ENCODE assay signal across 23 cellular contexts in genomic region chr12:108090932-108091331, GRCh38. TPM values are rescaled to one million over a fixed set of nuclear protein-coding genes. Genes with fewer than 3 reads are reported as not detected.
DNase-seq lines count a peak whose midpoint lies in the region; ATAC-seq, FAIRE-seq and TF ChIP-seq lines count a peak whose summit lies in the region.
"Had no signal": no experiment of that assay in that cellular context is flagged by ENCODE, and none has a peak within 500 bp of the region (broad histone marks: within the 10 kb centered on the region; RNA-seq: fewer than 3 reads in every experiment).

No MANE protein-coding gene starts in this region.

- H3K27me3 ChIP-seq in GM23338 (ENCODE audit: insufficient read depth) (no peaks in the 10 kb centered on the region), K562 (ENCODE audit: control insufficient read depth in 2 of 2, insufficient read depth in 2 of 2, low read length in 2 of 2) (peaks cover 5 to 9% of the 10 kb centered on the region in 2 experiments; a peak in 3 of 5 replicates), neuronal stem cell (ENCODE audit: control insufficient read depth in 3 of 3, insufficient read depth in 3 of 3, low read depth in 1 of 3, low read length in 3 of 3) (no peaks in the 10 kb centered on the region)
- H3K27me3 ChIP-seq: BLaER1 treated with 17β-estradiol and CSF1 and Interleukin-3, amounts not matched to agents 10 nM and 100 nM had no signal

- no peak overlapping the region for H3K27ac Mint-ChIP-seq in GM23338
- H3K27ac Mint-ChIP-seq: B cell; CD4-positive, alpha-beta T cell; CD8-positive, alpha-beta T cell had no signal

- POLR2A ChIA-PET in K562 (lab: Yijun Ruan, JAX) = interaction anchor here (1.3 to 1.4 kb wide), 2 partner anchors 19 to 408 kb away, joined by 3 to 7 read pairs; no protein-coding TSS in a partner anchor

- no peak overlapping the region for H2BK120ac ChIP-seq in neuronal stem cell (ENCODE audit: low read depth, low read length)

- H3K4me1 Mint-ChIP-seq in GM23338 = peaks cover 9% of the 10 kb centered on the region
- H3K4me1 Mint-ChIP-seq: B cell had no signal

- H3K23ac ChIP-seq in neuronal stem cell (ENCODE audit: low read depth, low read length, poor library complexity) = no peak overlapping the region

- in situ Hi-C loops in K562 (cut with MboI) = no loop called here

- no peak for TF ChIP-seq POLR2A in K562 (conservative IDR thresholded peaks at IDR 0.05)

- no peak for TF ChIP-seq RAD21 in K562 (CRISPR knock-in tag; conservative IDR thresholded peaks at IDR 0.05 in 1 of 2, IDR thresholded peaks at IDR 0.05 in 1 of 2)

- H3K14ac ChIP-seq in neuronal stem cell (ENCODE audit: low read length) = no peak overlapping the region

- 0 out of 3 replicates have a peak, but pooled peaks cover 5% of the 10 kb centered on the region for H3K36me3 Mint-ChIP-seq in GM23338 (ENCODE audit: low read depth)
- H3K36me3 Mint-ChIP-seq: CD8-positive, alpha-beta T cell had no signal

- H3K4me2 ChIP-seq in GM23338 (no peak overlapping the region), K562 (ENCODE audit: insufficient read depth, low read length) (no peak overlapping the region; the same call in 1 of the 2 replicates), neuronal stem cell (ENCODE audit: insufficient read depth, low read length, poor library complexity, severe bottlenecking) (no peak overlapping the region)
- H3K4me2 ChIP-seq: A549; BLaER1 treated with 17β-estradiol and CSF1 and Interleukin-3, amounts not matched to agents 10 nM and 100 nM had no signal

- no peak overlapping the region for H2BK12ac ChIP-seq in neuronal stem cell (ENCODE audit: low read length)

- H3K9ac ChIP-seq in K562 (ENCODE audit: insufficient read depth in 1 of 2, low read depth in 2 of 2, low read length in 2 of 2) = no peak overlapping the region
- no peak overlapping the region for H3K9ac ChIP-seq in neuronal stem cell (ENCODE audit: low read depth, low read length, poor library complexity)
- H3K9ac ChIP-seq: BLaER1 treated with 17β-estradiol and CSF1 and Interleukin-3, amounts not matched to agents 10 nM and 100 nM had no signal

- H3K36me3 ChIP-seq in GM23338 (ENCODE audit: insufficient read depth) (no peaks in the 10 kb centered on the region), K562 (ENCODE audit: control insufficient read depth, insufficient read depth, low read length) (no peaks in the 10 kb centered on the region), neuronal stem cell (replicated peaks in 1 of 2; ENCODE audit: control insufficient read depth in 2 of 2, insufficient read depth in 2 of 2, low read length in 2 of 2) (no peaks in the 10 kb centered on the region)
- H3K36me3 ChIP-seq: BLaER1 treated with 17β-estradiol and CSF1 and Interleukin-3, amounts not matched to agents 10 nM and 100 nM had no signal

- WGBS in K562 (ENCODE audit: insufficient coverage, low coverage, missing lambda C conversion rate) = 14% methylated on average over 5 of the region's 5 CpGs
- no CpG with 5 or more reads among the region's 5 CpGs for WGBS in neuronal stem cell (ENCODE audit: extremely low coverage in 2 of 2, insufficient read length in 2 of 2, insufficient replicate concordance in 1 of 2), 2 donors

- no peak overlapping the region for H3K4me3 Mint-ChIP-seq in GM23338
- H3K4me3 Mint-ChIP-seq: B cell; CD4-positive, alpha-beta T cell; CD8-positive, alpha-beta T cell had no signal

- H3K79me1 ChIP-seq in neuronal stem cell (ENCODE audit: low read depth, low read length) = no peaks in the 10 kb centered on the region

- TF ChIP-seq CTCF in GM23338 (conservative IDR thresholded peaks at IDR 0.05; ENCODE audit: low read depth in 2 of 2) (no peak), K562 (IDR thresholded peaks at IDR 0.05 in 2 of 3, conservative IDR thresholded peaks at IDR 0.05 in 1 of 3; ENCODE audit: insufficient read depth in 2 of 3, low read depth in 1 of 3, low read length in 3 of 3) (no peak)

- CTCF ChIA-PET in K562 (lab: Yijun Ruan, JAX; ENCODE audit: low intra/inter-chr PET ratio) = interaction anchor here (0.6 kb wide), 1 partner anchor 1303 kb away, joined by 3 read pairs; no protein-coding TSS in a partner anchor

- DNase-seq in GM23338 (ENCODE audit: low spot score) (no peak), K562 (ENCODE audit: extremely low read depth in 1 of 4, low spot score in 3 of 4) (no peak), neuronal stem cell (ENCODE audit: low spot score) (no peak), occipital lobe (lab: John Stamatoyannopoulos, UW) (no peak)
- DNase-seq: AML-193; Caco-2; Calu3; CD4-positive, alpha-beta T cell; CD8-positive, alpha-beta T cell; DMS79 treated with DMSO at 0.1 percent for 48 hours; GF-D8 had no signal

- H2AFZ ChIP-seq in GM23338 = peak overlapping the region; percentile 86
- peak overlapping the region; percentile 81 for H2AFZ ChIP-seq in K562 (ENCODE audit: low read depth, low read length)
- peak overlapping the region; percentile 39 for H2AFZ ChIP-seq in neuronal stem cell (ENCODE audit: low read length)

- no TSS peak for BruUV-seq in K562 (replicated peaks; lab: Mats Ljungman, UMichigan)

- no peak overlapping the region for H2BK15ac ChIP-seq in neuronal stem cell (ENCODE audit: low read length)

- no peak for ATAC-seq in GM23338
- no peak for ATAC-seq in K562
- ATAC-seq in GM21381 (IDR thresholded peaks at IDR 0.05; ENCODE audit: unreplicated experiment) = no peak
- ATAC-seq: A549; CD8-positive, alpha-beta T cell had no signal

- intact Hi-C loops in K562 (cut with micrococcal nuclease) = loop anchor here (10.0 kb wide), 1 partner anchor 404 kb away; no protein-coding TSS in a partner anchor

- H3K79me2 ChIP-seq in GM23338 (replicated peaks; ENCODE audit: insufficient read depth) (no peaks in the 10 kb centered on the region), K562 (ENCODE audit: control insufficient read depth, insufficient read depth, low read length) (no peaks in the 10 kb centered on the region)

- H2BK5ac ChIP-seq in neuronal stem cell (ENCODE audit: low read length) = no peak overlapping the region

- no peaks in the 10 kb centered on the region for H3F3A ChIP-seq in GM23338 (replicated peaks; ENCODE audit: low read depth)

- no peak overlapping the region for H3K27ac ChIP-seq in GM23338 (ENCODE audit: low read depth)
- no peak overlapping the region for H3K27ac ChIP-seq in K562 (ENCODE audit: extremely low read depth, low read depth, low read length)
- no peak overlapping the region for H3K27ac ChIP-seq in neuronal stem cell (replicated peaks; ENCODE audit: low read length)
- H3K27ac ChIP-seq: 22Rv1; A549; BLaER1 treated with 17β-estradiol and CSF1 and Interleukin-3, amounts not matched to agents 10 nM and 100 nM; C4-2B had no signal

- H4K8ac ChIP-seq in neuronal stem cell (ENCODE audit: low read depth, low read length) = no peak overlapping the region

- FAIRE-seq in K562 (lab: Jason Lieb, UNC) = no peak
- FAIRE-seq: A549, D721Med, G401.6, GM12891, GM19239 had no signal

- H3K4me1 ChIP-seq in GM23338 (ENCODE audit: insufficient read depth) (no peaks in the 10 kb centered on the region; the same call in 1 of the 2 replicates), K562 (replicated peaks in 1 of 2; ENCODE audit: control insufficient read depth in 2 of 2, insufficient read depth in 2 of 2, low read length in 2 of 2) (peaks cover 0 to 2% of the 10 kb centered on the region in 2 experiments; a peak in 1 of 5 replicates), neuronal stem cell (ENCODE audit: control insufficient read depth in 2 of 2, insufficient read depth in 1 of 2, low read depth in 1 of 2, low read length in 2 of 2) (peaks cover 0 to 2% of the 10 kb centered on the region in 2 donors)
- H3K4me1 ChIP-seq: A549; BLaER1 treated with 17β-estradiol and CSF1 and Interleukin-3, amounts not matched to agents 10 nM and 100 nM; Caco-2 had no signal

- H4K20me1 ChIP-seq in GM23338 (replicated peaks; ENCODE audit: insufficient read depth) (no peaks in the 10 kb centered on the region), K562 (replicated peaks; ENCODE audit: control insufficient read depth, insufficient read depth, low read length) (no peaks in the 10 kb centered on the region)
- H4K20me1 ChIP-seq: BLaER1 treated with 17β-estradiol and CSF1 and Interleukin-3, amounts not matched to agents 10 nM and 100 nM had no signal

- peaks cover 4% of the 10 kb centered on the region for H3K27me3 Mint-ChIP-seq in GM23338 (ENCODE audit: insufficient read depth, low read depth, poor library complexity)

- H3K9me1 ChIP-seq in K562 (ENCODE audit: control insufficient read depth, insufficient read depth, low read length) = no peaks in the 10 kb centered on the region

- H4K91ac ChIP-seq in neuronal stem cell (ENCODE audit: low read depth, low read length, poor library complexity) = no peak overlapping the region

- H3K4me3 ChIP-seq in GM23338 (no peak overlapping the region), K562 (no peak overlapping the region), neuronal stem cell (ENCODE audit: low read length in 2 of 2) (no peak overlapping the region)
- H3K4me3 ChIP-seq: A549; BLaER1 treated with 17β-estradiol and CSF1 and Interleukin-3, amounts not matched to agents 10 nM and 100 nM had no signal

- peaks cover 14% of the 10 kb centered on the region for H3K9me3 Mint-ChIP-seq in GM23338

- no peak overlapping the region for H3K4ac ChIP-seq in neuronal stem cell (ENCODE audit: low read length)

- H3K9me3 ChIP-seq in K562 (replicated peaks; ENCODE audit: control insufficient read depth, insufficient read depth, low read depth, low read length) (no peaks in the 10 kb centered on the region), neuronal stem cell (replicated peaks in 1 of 2; ENCODE audit: control insufficient read depth in 2 of 2, insufficient read depth in 1 of 2, low read depth in 1 of 2, low read length in 2 of 2) (peaks cover 0 to 1% of the 10 kb centered on the region in 2 donors)

- no peak overlapping the region for H2AK5ac ChIP-seq in neuronal stem cell (ENCODE audit: low read depth, low read length)

- TF ChIP-seq EP300 in K562 (IDR thresholded peaks at IDR 0.05; ENCODE audit: low read length) = no peak

- H3K18ac ChIP-seq in neuronal stem cell (ENCODE audit: low read length) = no peak overlapping the region

- H3K9me2 ChIP-seq in GM23338 (ENCODE audit: insufficient read depth) = peaks cover 6% of the 10 kb centered on the region; the same call in 1 of the 2 replicates

RNA-seq across cellular contexts. Expression of gene WSCD2, which starts 38.2 kb away (rescaled TPM):
- total RNA-seq in GM23338 (2014; rRNA removed; shearing (Covaris generic)) = 0.58 and 3.1 TPM in 2 replicates
- 0.66 and 1.6 TPM in 2 replicates for polyA plus RNA-seq in GM23338 (2016; fragmentation: Nextera tagmentation; extraction: Ambion mirVana)
- 0.65 and 4.6 TPM in 2 replicates for total RNA-seq in K562 (2011; cell fraction: chromatin; rRNA removed; ENCODE audit: low replicate concordance)
- 0.33 and 1.8 TPM in 2 replicates for total RNA-seq in K562 (2011; cell fraction: nucleolus; rRNA removed)
- total RNA-seq in K562 (2011; cell fraction: nucleoplasm; rRNA removed) = 2.8 and 3.4 TPM in 2 replicates
- total RNA-seq in K562 (2014; rRNA removed) = 4.0 and 4.9 TPM in 2 replicates
- 3.0 TPM in 2 replicates for total RNA-seq in K562 (2014; rRNA removed; fragmentation: Illumina TruSeq; extraction: Trizol)
- 13.9 and 14.1 TPM in 2 replicates for total RNA-seq in K562 (2015; rRNA removed; fragmentation: Illumina TruSeq; extraction: Trizol)
- 4.0 and 5.0 TPM in 2 replicates for total RNA-seq in K562 (2021)
- 0.88 and 0.91 TPM in 2 replicates for polyA plus RNA-seq in K562 (2011; rRNA removed)
- 0.15 and 0.38 TPM in 2 replicates for polyA plus RNA-seq in K562 (2011; cell fraction: cytosol; rRNA removed)
- 0.50 and 1.4 TPM in 2 replicates for polyA plus RNA-seq in K562 (2011; cell fraction: nucleus; rRNA removed)
- 9.3 and 12.5 TPM in 2 replicates for polyA plus RNA-seq in K562 (2012)
- 2.8 and 5.2 TPM in 2 replicates for polyA plus RNA-seq in K562 (2014; fragmentation: Illumina TruSeq; extraction: Trizol)
- polyA plus RNA-seq in K562 (2014; fragmentation: Nextera tagmentation; extraction: Ambion mirVana) = under 1 TPM; 0.72 to 0.89 TPM
- polyA plus RNA-seq in K562 (2014; rRNA removed) = 4.1 and 6.0 TPM in 2 replicates
- 0.11 and 0.57 TPM in 2 replicates for polyA minus RNA-seq in K562 (2011; rRNA and poly(A)+ RNA removed)
- polyA minus RNA-seq in K562 (2011; cell fraction: cytosol; rRNA and poly(A)+ RNA removed) = 1.2 TPM in 1 of 2 replicates, not detected in the other
- 0.67 and 3.7 TPM in 2 replicates for polyA minus RNA-seq in K562 (2011; cell fraction: nucleus; rRNA and poly(A)+ RNA removed)
- 0.70 TPM for polyA plus RNA-seq in neuronal stem cell (2013, experiment 1 of 2)
- 0.64 TPM for polyA plus RNA-seq in neuronal stem cell (2013, experiment 2 of 2)
- 3.3 TPM for total RNA-seq in occipital lobe
- total RNA-seq: A172; Caco-2; Calu3; CD4-positive, alpha-beta T cell; CD8-positive, alpha-beta T cell had no signal
- polyA plus RNA-seq: A549, BJ had no signal
